Comparison of ENCODE assay signal across 8 cellular contexts in genomic region chr6:80638222-80639055, GRCh38.
A peak's percentile ranks its signal among the peaks of the same experiment; 100 is the strongest.
DNase-seq lines count a peak whose midpoint lies in the region; ATAC-seq, FAIRE-seq and TF ChIP-seq lines count a peak whose summit lies in the region.

No MANE protein-coding gene starts in this region.

- no peak overlapping the region for H3K27ac ChIP-seq in right cardiac atrium (ENCODE audit: low read length)

- DNase-seq in H54 (ENCODE audit: insufficient read length, low spot score) (peak; percentile 27), M059J (ENCODE audit: low read depth) (peak; percentile 99), right cardiac atrium (peak in 2 of 3 donors; percentile 40 to 49)
- DNase-seq in stimulated activated effector memory CD8-positive, alpha-beta T cell treated with anti-CD3 and anti-CD28 coated beads, Interleukin-12 subunit alpha, Interleukin-12 subunit beta, amount 100 ng/mL, for 72 hours (ENCODE audit: low spot score in 2 of 2) = no peak
- DNase-seq in activated CD4-positive, alpha-beta T cell treated with anti-CD3 and anti-CD28 coated beads, Interleukin-2, amount 10 ng/mL, durations not matched to agents 7 days and 5 days = no peak
- DNase-seq in stimulated activated CD4-positive, alpha-beta T cell treated with anti-CD3 and anti-CD28 coated beads, Interleukin-4, amount 100 ng/mL, for 1 hour = no peak

- H3K4me3 ChIP-seq in right cardiac atrium (ENCODE audit: low read length) = no peak overlapping the region

- intact Hi-C loops in right cardiac atrium (cut with DNase I) = no loop called here

- peak; percentile 100 for FAIRE-seq in H54 (lab: Jason Lieb, UNC)

- no peak overlapping the region for H3K4me3 Mint-ChIP-seq in stimulated activated effector memory CD8-positive, alpha-beta T cell treated with anti-CD3 and anti-CD28 coated beads, Interleukin-12 subunit alpha, Interleukin-12 subunit beta, amount 100 ng/mL, for 72 hours
- no peak overlapping the region for H3K4me3 Mint-ChIP-seq in activated CD4-positive, alpha-beta T cell treated with anti-CD3 and anti-CD28 coated beads, Interleukin-2, amount 10 ng/mL, durations not matched to agents 7 days and 5 days

- no peaks in the 10 kb centered on the region for H3K27me3 ChIP-seq in right cardiac atrium (ENCODE audit: control insufficient read depth, insufficient read depth)

- 0 out of 2 replicates have a peak, but pooled peaks have one; percentile 23 for TF ChIP-seq POLR2A in H54 (IDR thresholded peaks at IDR 0.05; ENCODE audit: low read depth, low read length)

- peaks cover 3% of the 10 kb centered on the region for H3K9me3 Mint-ChIP-seq in stimulated activated effector memory CD8-positive, alpha-beta T cell treated with anti-CD3 and anti-CD28 coated beads, Interleukin-12 subunit alpha, Interleukin-12 subunit beta, amount 100 ng/mL, for 72 hours
- H3K9me3 Mint-ChIP-seq in activated CD4-positive, alpha-beta T cell treated with anti-CD3 and anti-CD28 coated beads, Interleukin-2, amount 10 ng/mL, durations not matched to agents 7 days and 5 days = no peaks in the 10 kb centered on the region

- CTCF ChIA-PET in activated CD4-positive, alpha-beta T cell treated with anti-CD3 and anti-CD28 coated beads, Interleukin-2, amount 10 ng/mL, durations not matched to agents 7 days and 5 days (lab: Charles Lee) = no interaction called here

- H3K9me3 ChIP-seq in ES-I3 (ENCODE audit: control insufficient read depth, insufficient read depth, low read length) (no peaks in the 10 kb centered on the region), right cardiac atrium (ENCODE audit: control insufficient read depth, low read length) (no peaks in the 10 kb centered on the region)

- peak overlapping the region; percentile 19 for H3K27ac Mint-ChIP-seq in stimulated activated effector memory CD8-positive, alpha-beta T cell treated with anti-CD3 and anti-CD28 coated beads, Interleukin-12 subunit alpha, Interleukin-12 subunit beta, amount 100 ng/mL, for 72 hours
- no peak overlapping the region for H3K27ac Mint-ChIP-seq in activated CD4-positive, alpha-beta T cell treated with anti-CD3 and anti-CD28 coated beads, Interleukin-2, amount 10 ng/mL, durations not matched to agents 7 days and 5 days

- H3K36me3 Mint-ChIP-seq in stimulated activated effector memory CD8-positive, alpha-beta T cell treated with anti-CD3 and anti-CD28 coated beads, Interleukin-12 subunit alpha, Interleukin-12 subunit beta, amount 100 ng/mL, for 72 hours = no peaks in the 10 kb centered on the region
- no peaks in the 10 kb centered on the region for H3K36me3 Mint-ChIP-seq in activated CD4-positive, alpha-beta T cell treated with anti-CD3 and anti-CD28 coated beads, Interleukin-2, amount 10 ng/mL, durations not matched to agents 7 days and 5 days (ENCODE audit: low read depth)

- peak overlapping the region; percentile 1; the same call in 1 of the 2 replicates for H3K9ac ChIP-seq in ES-I3 (ENCODE audit: low read depth, low read length)

- H3K4me1 ChIP-seq in ES-I3 (ENCODE audit: insufficient read depth, low read length) = peaks cover 10% of the 10 kb centered on the region
- H3K4me1 ChIP-seq in right cardiac atrium (ENCODE audit: control insufficient read depth, insufficient read depth, low read length) = no peaks in the 10 kb centered on the region

- POLR2A ChIA-PET in activated CD4-positive, alpha-beta T cell treated with anti-CD3 and anti-CD28 coated beads, Interleukin-2, amount 10 ng/mL, durations not matched to agents 7 days and 5 days (lab: Charles Lee) = no interaction called here

- 48% methylated on average over 9 of the region's 9 CpGs for WGBS in right cardiac atrium

- H3K36me3 ChIP-seq in ES-I3 (ENCODE audit: insufficient read depth, low read length) = no peaks in the 10 kb centered on the region

- ATAC-seq in SK-N-SH treated with all-trans-retinoic acid at 6 μM for 48 hours = peak; percentile 97
- ATAC-seq in right cardiac atrium = peak; percentile 87 to 99
- peak; percentile 89 for ATAC-seq in stimulated activated effector memory CD8-positive, alpha-beta T cell treated with anti-CD3 and anti-CD28 coated beads, Interleukin-12 subunit alpha, Interleukin-12 subunit beta, amount 100 ng/mL, for 72 hours

- no peaks in the 10 kb centered on the region for H3K27me3 Mint-ChIP-seq in activated CD4-positive, alpha-beta T cell treated with anti-CD3 and anti-CD28 coated beads, Interleukin-2, amount 10 ng/mL, durations not matched to agents 7 days and 5 days

- no peaks in the 10 kb centered on the region for H3K4me1 Mint-ChIP-seq in stimulated activated effector memory CD8-positive, alpha-beta T cell treated with anti-CD3 and anti-CD28 coated beads, Interleukin-12 subunit alpha, Interleukin-12 subunit beta, amount 100 ng/mL, for 72 hours
- H3K4me1 Mint-ChIP-seq in activated CD4-positive, alpha-beta T cell treated with anti-CD3 and anti-CD28 coated beads, Interleukin-2, amount 10 ng/mL, durations not matched to agents 7 days and 5 days = no peaks in the 10 kb centered on the region

TF ChIP-seq in SK-N-SH treated with all-trans-retinoic acid at 6 μM for 48 hours, 23 proteins besides CTCF, POLR2A, EP300 and RAD21 (continues in another document):
- TF ChIP-seq CSRNP3 (CRISPR knock-in tag; IDR thresholded peaks at IDR 0.05) (peak; percentile 80; the same call in 1 of the 2 replicates), TSHZ2 (CRISPR knock-in tag; IDR thresholded peaks at IDR 0.05) (peak; percentile 91), RARB (CRISPR knock-in tag; IDR thresholded peaks at IDR 0.05) (peak; percentile 94), ZC3H10 (CRISPR knock-in tag; IDR thresholded peaks at IDR 0.05) (peak; percentile 99), POU6F1 (CRISPR knock-in tag; IDR thresholded peaks at IDR 0.05; ENCODE audit: borderline replicate concordance, low read depth) (no peak), ESRRG (CRISPR knock-in tag; IDR thresholded peaks at IDR 0.05) (no peak; the same call in 1 of the 2 replicates), ZFP30 (CRISPR knock-in tag; IDR thresholded peaks at IDR 0.05) (no peak), TCF4 (CRISPR knock-in tag; IDR thresholded peaks at IDR 0.05; ENCODE audit: borderline replicate concordance) (peak; percentile 75; the same call in 1 of the 2 replicates), ISL1 (CRISPR knock-in tag; IDR thresholded peaks at IDR 0.05) (peak; percentile 100), TOX (CRISPR knock-in tag; IDR thresholded peaks at IDR 0.05; ENCODE audit: borderline replicate concordance) (peak; percentile 98), PPARA (CRISPR knock-in tag; IDR thresholded peaks at IDR 0.05; ENCODE audit: borderline replicate concordance) (no peak), SNAI2 (CRISPR knock-in tag; IDR thresholded peaks at IDR 0.05) (no peak)

Comparison
In these comparisons a context has a peak if more than half of its experiments do, and no peak if none do; other contexts are left out.
1. DNase-seq: peak in H54 (single experiment), M059J (single experiment) and right cardiac atrium (2 of 3); none in stimulated activated effector memory CD8-positive, alpha-beta T cell treated with anti-CD3 and anti-CD28 coated beads, Interleukin-12 subunit alpha, Interleukin-12 subunit beta, amount 100 ng/mL, for 72 hours (0 of 2), activated CD4-positive, alpha-beta T cell treated with anti-CD3 and anti-CD28 coated beads, Interleukin-2, amount 10 ng/mL, durations not matched to agents 7 days and 5 days (single experiment) and stimulated activated CD4-positive, alpha-beta T cell treated with anti-CD3 and anti-CD28 coated beads, Interleukin-4, amount 100 ng/mL, for 1 hour (single experiment).
2. Peak in every context shown above with its lines, with median percentiles within 50 percentile points of each other: ATAC-seq.